11 cellular contexts compared by ENCODE assay signal in the genomic region with DNA sequence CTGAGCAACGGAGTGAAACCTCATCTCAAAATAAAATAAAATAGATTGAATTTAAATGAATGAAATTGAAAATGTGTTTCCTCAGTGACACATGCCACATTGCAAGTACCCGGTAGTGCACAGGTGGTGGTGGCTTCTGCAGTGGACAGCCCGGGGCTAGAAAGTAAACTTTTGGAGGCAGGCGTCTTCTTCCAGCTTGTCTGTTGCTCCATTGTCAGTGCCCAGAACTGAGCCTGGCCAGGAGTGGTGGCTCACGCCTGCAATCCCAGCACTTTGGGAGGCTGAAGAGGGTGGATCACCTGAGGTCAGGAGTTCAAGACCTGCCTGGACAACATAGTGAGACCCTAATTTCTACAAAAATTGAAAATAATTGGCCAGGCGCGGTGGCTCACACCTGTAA. TPM values are rescaled to one million over a fixed set of nuclear protein-coding genes. Genes with fewer than 3 reads are reported as not detected.
"Had no signal": no experiment of that assay in that cellular context is flagged by ENCODE, and none has a peak within 500 bp of the region (broad histone marks: within the 10 kb centered on the region; RNA-seq: fewer than 3 reads in every experiment).

No MANE protein-coding gene starts in this region.

- H3K36me3 Mint-ChIP-seq: IgD-negative memory B cell had no signal

- FAIRE-seq: HepG2, HTR-8/SVneo had no signal

- H3K4me2 ChIP-seq: KMS-11 had no signal

- ATAC-seq: HepG2 had no signal

- H3K9ac ChIP-seq: KMS-11 had no signal

- DNase-seq: IMR-90, Karpas-422, KBM-7, KG1 had no signal

- H3K27ac ChIP-seq: HL-60, KMS-11 had no signal

- H3K27ac Mint-ChIP-seq: IgD-negative memory B cell had no signal

- H3K4me3 Mint-ChIP-seq: IgD-negative memory B cell had no signal

RNA-seq across cellular contexts. Expression of gene MYH14, which starts 5.7 kb away (rescaled TPM):
- total RNA-seq: HT1080, IMR-90 had no signal
- polyA plus RNA-seq: IgD-negative memory B cell, IMR-90 had no signal

RNA-seq across cellular contexts. Expression of gene IZUMO2, which starts 46.0 kb away (rescaled TPM):
- total RNA-seq: HepG2, HT-29, HT1080, IMR-90 had no signal
- polyA plus RNA-seq: HepG2, IgD-negative memory B cell, IMR-90 had no signal
